Comparison of ENCODE assay signal across 12 cellular contexts in the genomic region with DNA sequence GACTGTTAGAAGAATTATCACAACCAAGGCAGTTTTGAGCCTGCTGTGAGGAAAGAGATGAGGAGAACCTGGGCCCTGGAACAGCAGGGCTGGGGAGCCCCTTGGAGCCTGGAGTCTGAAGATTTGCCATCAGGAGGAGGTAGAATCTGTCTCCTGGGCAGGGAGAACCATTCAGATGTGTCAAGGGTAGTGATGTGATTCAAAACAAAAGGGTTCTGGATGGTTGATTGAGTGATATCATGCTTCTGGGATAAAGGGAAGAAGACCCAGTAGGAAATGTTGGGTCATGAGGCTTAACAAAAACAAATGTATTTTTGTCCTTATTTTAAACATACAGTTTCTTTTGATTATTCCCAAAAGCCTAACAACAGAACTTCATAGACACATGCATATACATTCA. TPM values are rescaled to one million over a fixed set of nuclear protein-coding genes. Genes with fewer than 3 reads are reported as not detected.
A peak's percentile ranks its signal among the peaks of the same experiment; 100 is the strongest.
DNase-seq lines count a peak whose midpoint lies in the region; ATAC-seq and TF ChIP-seq lines count a peak whose summit lies in the region.
"Had no signal": no experiment of that assay in that cellular context is flagged by ENCODE, and none has a peak within 500 bp of the region (broad histone marks: within the 10 kb centered on the region; RNA-seq: fewer than 3 reads in every experiment).

No MANE protein-coding gene starts in this region.

- peaks cover 44% of the 10 kb centered on the region for H3K4me1 ChIP-seq in left ventricle myocardium inferior
- no peaks in the 10 kb centered on the region for H3K4me1 ChIP-seq in BE2C

- peak overlapping the region; percentile 57 for H3K27ac ChIP-seq in left ventricle myocardium inferior (replicated peaks)
- H3K27ac ChIP-seq in VCaP: peak overlapping the region; percentile 52
- peak overlapping the region; percentile 60 for H3K27ac ChIP-seq in temporal lobe (ENCODE audit: low read depth, low read length)
- H3K27ac ChIP-seq: epithelial cell of prostate had no signal

- no peaks in the 10 kb centered on the region for H3K27me3 ChIP-seq in left ventricle myocardium inferior (ENCODE audit: low read depth)
- no peaks in the 10 kb centered on the region for H3K27me3 ChIP-seq in BE2C
- H3K27me3 ChIP-seq: pancreas had no signal

- H3K4me3 ChIP-seq in left ventricle myocardium inferior: no peak overlapping the region
- no peak overlapping the region for H3K4me3 ChIP-seq in BE2C (ENCODE audit: low read depth, low read length)
- H3K4me3 ChIP-seq: pancreas had no signal

- DNase-seq in left ventricle myocardium inferior: no peak
- no peak for DNase-seq in left ventricle myocardium superior
- DNase-seq in fibroblast of peridontal ligament (ENCODE audit: extremely low read depth): peak; percentile 41
- DNase-seq in 8988T: no peak
- DNase-seq in BE2C: no peak
- DNase-seq: NCI-H2081 had no signal

- intact Hi-C loops in left ventricle myocardium inferior (cut with micrococcal nuclease): no loop called here
- intact Hi-C loops in left ventricle myocardium superior (cut with micrococcal nuclease): no loop called here

- ATAC-seq in left ventricle myocardium superior (no peak), GM18858 (IDR thresholded peaks at IDR 0.05; ENCODE audit: unreplicated experiment) (no peak)
- ATAC-seq: WTC11 had no signal

- H3K9me3 ChIP-seq in left ventricle myocardium inferior (replicated peaks) (no peaks in the 10 kb centered on the region), BE2C (no peaks in the 10 kb centered on the region)
- H3K9me3 ChIP-seq: pancreas had no signal

- TF ChIP-seq CTCF in left ventricle myocardium inferior (IDR thresholded peaks at IDR 0.05; ENCODE audit: borderline replicate concordance): no peak
- no peak for TF ChIP-seq CTCF in VCaP (conservative IDR thresholded peaks at IDR 0.05)
- TF ChIP-seq CTCF in BE2C (IDR thresholded peaks at IDR 0.05; ENCODE audit: low read depth, low read length): no peak

- H3K36me3 ChIP-seq in left ventricle myocardium inferior: peaks cover 24% of the 10 kb centered on the region
- H3K36me3 ChIP-seq in BE2C: peaks cover 18% of the 10 kb centered on the region

RNA-seq across cellular contexts. Expression of gene RNF144A, which starts 28.6 kb away (rescaled TPM):
- total RNA-seq in left ventricle myocardium inferior (17.9 TPM), left ventricle myocardium superior (15.6 TPM), temporal lobe (36.9 TPM)
- 16.6 TPM for polyA plus RNA-seq in BE2C (2012; ENCODE audit: insufficient read depth, insufficient read length, low read depth)
